In genomic region chr4:185426960-185427688, GRCh38 we compare ENCODE assay signal across 13 cellular contexts. TPM values are rescaled to one million over a fixed set of nuclear protein-coding genes. Genes with fewer than 3 reads are reported as not detected.
DNase-seq lines count a peak whose midpoint lies in the region; ATAC-seq and TF ChIP-seq lines count a peak whose summit lies in the region.
"Had no signal": no experiment of that assay in that cellular context is flagged by ENCODE, and none has a peak within 500 bp of the region (broad histone marks: within the 10 kb centered on the region; RNA-seq: fewer than 3 reads in every experiment).

No MANE protein-coding gene starts in this region.

- H3K4me1 Mint-ChIP-seq in activated T-cell treated with anti-CD3 and anti-CD28 coated beads, Interleukin-2, amount 50 U/mL, for 72 hours (ENCODE audit: low read depth), result peaks cover 28% of the 10 kb centered on the region
- peaks cover 21% of the 10 kb centered on the region for H3K4me1 Mint-ChIP-seq in stimulated activated effector memory CD8-positive, alpha-beta T cell treated with anti-CD3 and anti-CD28 coated beads, Interleukin-12 subunit alpha, Interleukin-12 subunit beta, amount 100 ng/mL, for 72 hours
- peaks cover 20% of the 10 kb centered on the region for H3K4me1 Mint-ChIP-seq in activated naive CD4-positive, alpha-beta T cell treated with anti-CD3 and anti-CD28 coated beads for 36 hours (ENCODE audit: low read depth)

- POLR2A ChIA-PET in Panc1 (lab: Charles Lee), result interaction anchor here (0.6 to 0.7 kb wide), 2 partner anchors 31 to 610 kb away, joined by 5 to 6 read pairs; partner anchors contain the start of gene ANKRD37

- no peak overlapping the region for H3K4me3 ChIP-seq in Panc1 (ENCODE audit: low read depth in 2 of 2, low read length in 2 of 2)

- H3K27ac ChIP-seq in Panc1 (ENCODE audit: low read length), result no peak overlapping the region

- peak overlapping the region; percentile 3 to 17 for H3K4me3 Mint-ChIP-seq in activated T-cell treated with anti-CD3 and anti-CD28 coated beads, Interleukin-2, amount 50 U/mL, for 72 hours
- peak overlapping the region; percentile 80 for H3K4me3 Mint-ChIP-seq in stimulated activated effector memory CD8-positive, alpha-beta T cell treated with anti-CD3 and anti-CD28 coated beads, Interleukin-12 subunit alpha, Interleukin-12 subunit beta, amount 100 ng/mL, for 72 hours
- no peak overlapping the region for H3K4me3 Mint-ChIP-seq in activated naive CD4-positive, alpha-beta T cell treated with anti-CD3 and anti-CD28 coated beads for 36 hours

- CTCF ChIA-PET in Panc1 (lab: Charles Lee), result no interaction called here
- CTCF ChIA-PET in activated naive CD4-positive, alpha-beta T cell treated with anti-CD3 and anti-CD28 coated beads for 36 hours (lab: Charles Lee), result no interaction called here

- DNase-seq in activated T-cell treated with anti-CD3 and anti-CD28 coated beads, Interleukin-2, amount 50 U/mL, for 72 hours, result no peak
- DNase-seq in activated T-cell treated with anti-CD3 and anti-CD28 coated beads, Interleukin-2, amount 50 U/mL, for 48 hours, result no peak
- DNase-seq in Panc1 (ENCODE audit: low read depth, low spot score) (no peak), head of caudate nucleus (peak in 40 of 42 donors; percentile 12 to 78 (median 52)), GM13977 (ENCODE audit: low spot score) (no peak)
- DNase-seq in stimulated activated effector memory CD8-positive, alpha-beta T cell treated with anti-CD3 and anti-CD28 coated beads, Interleukin-12 subunit alpha, Interleukin-12 subunit beta, amount 100 ng/mL, for 72 hours (ENCODE audit: low spot score in 2 of 2), result no peak
- DNase-seq in activated naive CD4-positive, alpha-beta T cell treated with anti-CD3 and anti-CD28 coated beads for 36 hours, result no peak
- DNase-seq: cerebellar nuclear complex, NCI-H1092 treated with DMSO at 0.1 percent for 48 hours, NCI-H69 had no signal

- no peak for ATAC-seq in activated T-cell treated with anti-CD3 and anti-CD28 coated beads, Interleukin-2, amount 50 U/mL, for 72 hours (replicated peaks in 1 of 2)
- ATAC-seq in Panc1, result no peak
- no peak for ATAC-seq in stimulated activated effector memory CD8-positive, alpha-beta T cell treated with anti-CD3 and anti-CD28 coated beads, Interleukin-12 subunit alpha, Interleukin-12 subunit beta, amount 100 ng/mL, for 72 hours
- ATAC-seq in GM21390 (IDR thresholded peaks at IDR 0.05; ENCODE audit: unreplicated experiment), result no peak
- ATAC-seq: stimulated activated memory B cell treated with anti-CD40 and anti-IgM and Interleukin-4, amounts not matched to agents 10 μg/mL and 1 μg/mL and 100 μg/mL, for 72 hours had no signal

- H3K27me3 ChIP-seq in Panc1 (ENCODE audit: control insufficient read depth, insufficient read depth, low read length), result no peaks in the 10 kb centered on the region

- peaks cover 10% of the 10 kb centered on the region for H3K27me3 Mint-ChIP-seq in activated T-cell treated with anti-CD3 and anti-CD28 coated beads, Interleukin-2, amount 50 U/mL, for 72 hours (ENCODE audit: low read depth)
- peaks cover 1% of the 10 kb centered on the region for H3K27me3 Mint-ChIP-seq in activated naive CD4-positive, alpha-beta T cell treated with anti-CD3 and anti-CD28 coated beads for 36 hours (ENCODE audit: low read depth)

- peaks cover 0 to 5% of the 10 kb centered on the region in 2 donors for H3K36me3 Mint-ChIP-seq in activated T-cell treated with anti-CD3 and anti-CD28 coated beads, Interleukin-2, amount 50 U/mL, for 72 hours (ENCODE audit: insufficient read depth in 2 of 2)
- peaks cover 18% of the 10 kb centered on the region for H3K36me3 Mint-ChIP-seq in stimulated activated effector memory CD8-positive, alpha-beta T cell treated with anti-CD3 and anti-CD28 coated beads, Interleukin-12 subunit alpha, Interleukin-12 subunit beta, amount 100 ng/mL, for 72 hours
- H3K36me3 Mint-ChIP-seq in activated naive CD4-positive, alpha-beta T cell treated with anti-CD3 and anti-CD28 coated beads for 36 hours (ENCODE audit: low read depth), result no peaks in the 10 kb centered on the region

- in situ Hi-C loops in Panc1 (cut with HindIII; ENCODE audit: low pct_unique_long_range_greater_than_20kb, low sequenced_read_pairs), result no loop called here
- in situ Hi-C loops in GM13977 (cut with MboI; ENCODE audit: low pct_unique_long_range_greater_than_20kb, low sequenced_read_pairs, unreplicated experiment), result no loop called here

- H3K9me3 Mint-ChIP-seq in activated T-cell treated with anti-CD3 and anti-CD28 coated beads, Interleukin-2, amount 50 U/mL, for 72 hours, result no peaks in the 10 kb centered on the region
- H3K9me3 Mint-ChIP-seq in stimulated activated effector memory CD8-positive, alpha-beta T cell treated with anti-CD3 and anti-CD28 coated beads, Interleukin-12 subunit alpha, Interleukin-12 subunit beta, amount 100 ng/mL, for 72 hours, result no peaks in the 10 kb centered on the region
- no peaks in the 10 kb centered on the region for H3K9me3 Mint-ChIP-seq in activated naive CD4-positive, alpha-beta T cell treated with anti-CD3 and anti-CD28 coated beads for 36 hours
- H3K9me3 Mint-ChIP-seq: stimulated activated memory B cell treated with anti-CD40 and anti-IgM and Interleukin-4, amounts not matched to agents 10 μg/mL and 1 μg/mL and 100 μg/mL, for 72 hours had no signal

- intact Hi-C loops in Panc1 (cut with micrococcal nuclease; ENCODE audit: unreplicated experiment), result no loop called here
- intact Hi-C loops in head of caudate nucleus (cut with DNase I), result loop anchor here (5.0 kb wide), 1 partner anchor 45 kb away; the partner anchor contains the start of gene CCDC110
- intact Hi-C loops in activated naive CD4-positive, alpha-beta T cell treated with anti-CD3 and anti-CD28 coated beads for 36 hours (cut with micrococcal nuclease), result loop anchor here (1.0 to 5.0 kb wide), 2 partner anchors 170 to 765 kb away; partner anchors contain the start of gene CYP4V2

- no peaks in the 10 kb centered on the region for H3K9me3 ChIP-seq in Panc1 (ENCODE audit: control insufficient read depth, insufficient read depth, low read depth, low read length)
- H3K9me3 ChIP-seq: neutrophil had no signal

- TF ChIP-seq CTCF in Panc1 (IDR thresholded peaks at IDR 0.05), result no peak
- no peak for TF ChIP-seq CTCF in GM13977 (IDR thresholded peaks at IDR 0.05; ENCODE audit: extremely low read depth, insufficient read depth, missing control alignments)

- no peaks in the 10 kb centered on the region; the same call in 1 of the 2 replicates for H3K4me1 ChIP-seq in Panc1 (ENCODE audit: control insufficient read depth, insufficient read depth, low read length)

- H3K36me3 ChIP-seq in Panc1 (ENCODE audit: control insufficient read depth, insufficient read depth, low read length), result no peaks in the 10 kb centered on the region; the same call in 1 of the 2 replicates
- H3K36me3 ChIP-seq: neutrophil had no signal

- H3K27ac Mint-ChIP-seq in activated T-cell treated with anti-CD3 and anti-CD28 coated beads, Interleukin-2, amount 50 U/mL, for 72 hours, result no peak overlapping the region
- no peak overlapping the region for H3K27ac Mint-ChIP-seq in stimulated activated effector memory CD8-positive, alpha-beta T cell treated with anti-CD3 and anti-CD28 coated beads, Interleukin-12 subunit alpha, Interleukin-12 subunit beta, amount 100 ng/mL, for 72 hours
- H3K27ac Mint-ChIP-seq in activated naive CD4-positive, alpha-beta T cell treated with anti-CD3 and anti-CD28 coated beads for 36 hours, result no peak overlapping the region

- TSS peak; percentile 69 for BruUV-seq in Panc1 (replicated peaks; lab: Mats Ljungman, UMichigan)

RNA-seq across cellular contexts. Expression of gene UFSP2, which starts 1.4 kb away (rescaled TPM):
- 10 to 100 TPM; 29.3 to 35.9 TPM for total RNA-seq in activated T-cell treated with anti-CD3 and anti-CD28 coated beads, Interleukin-2, amount 50 U/mL, for 72 hours
- 17.0 TPM for total RNA-seq in Panc1 (2021; ENCODE audit: unreplicated experiment)
- 12.3 TPM for polyA plus RNA-seq in Panc1 (2012; ENCODE audit: insufficient read length)
- total RNA-seq in activated naive CD4-positive, alpha-beta T cell treated with anti-CD3 and anti-CD28 coated beads for 36 hours, result 10 to 100 TPM; 24.4 to 30.7 TPM

RNA-seq across cellular contexts. Expression of gene ANKRD37, which starts 30.5 kb away (rescaled TPM):
- total RNA-seq in activated T-cell treated with anti-CD3 and anti-CD28 coated beads, Interleukin-2, amount 50 U/mL, for 72 hours, result 10 to 100 TPM; 10.1 to 12.2 TPM
- total RNA-seq in Panc1 (2021; ENCODE audit: unreplicated experiment), result 5.1 TPM
- polyA plus RNA-seq in Panc1 (2012; ENCODE audit: insufficient read length), result 10.9 TPM
- total RNA-seq in activated naive CD4-positive, alpha-beta T cell treated with anti-CD3 and anti-CD28 coated beads for 36 hours, result 10 to 100 TPM; 10.5 to 13.6 TPM

RNA-seq across cellular contexts. Expression of gene LRP2BP, which starts 31.4 kb away (rescaled TPM):
- 1 to 10 TPM in 1 of 2 donors, under 1 TPM in 1; 0.51 to 1.1 TPM for total RNA-seq in activated T-cell treated with anti-CD3 and anti-CD28 coated beads, Interleukin-2, amount 50 U/mL, for 72 hours
- total RNA-seq in Panc1 (2021; ENCODE audit: unreplicated experiment), result 0.33 TPM
- 0.44 TPM for polyA plus RNA-seq in Panc1 (2012; ENCODE audit: insufficient read length)
- under 1 TPM; 0.44 to 0.60 TPM for total RNA-seq in activated naive CD4-positive, alpha-beta T cell treated with anti-CD3 and anti-CD28 coated beads for 36 hours

RNA-seq across cellular contexts. Expression of gene CCDC110, which starts 44.4 kb away (rescaled TPM):
- 1 to 10 TPM in 1 of 2 donors, under 1 TPM in 1; 0.19 to 1.2 TPM for total RNA-seq in activated T-cell treated with anti-CD3 and anti-CD28 coated beads, Interleukin-2, amount 50 U/mL, for 72 hours
- 0.05 TPM for total RNA-seq in Panc1 (2021; ENCODE audit: unreplicated experiment)
- not detected for polyA plus RNA-seq in Panc1 (2012; ENCODE audit: insufficient read length)
- total RNA-seq in activated naive CD4-positive, alpha-beta T cell treated with anti-CD3 and anti-CD28 coated beads for 36 hours, result under 1 TPM; 0.25 to 0.57 TPM

Comparison
In these comparisons a context has a peak if more than half of its experiments do, and no peak if none do; other contexts are left out.
1. DNase-seq: peak in head of caudate nucleus (40 of 42); none in activated T-cell treated with anti-CD3 and anti-CD28 coated beads, Interleukin-2, amount 50 U/mL, for 72 hours (0 of 2), activated T-cell treated with anti-CD3 and anti-CD28 coated beads, Interleukin-2, amount 50 U/mL, for 48 hours (0 of 2), Panc1 (single experiment), stimulated activated effector memory CD8-positive, alpha-beta T cell treated with anti-CD3 and anti-CD28 coated beads, Interleukin-12 subunit alpha, Interleukin-12 subunit beta, amount 100 ng/mL, for 72 hours (0 of 2), GM13977 (single experiment) and activated naive CD4-positive, alpha-beta T cell treated with anti-CD3 and anti-CD28 coated beads for 36 hours (single experiment).